ENCODE assay signal across 11 cellular contexts in the genomic region with DNA sequence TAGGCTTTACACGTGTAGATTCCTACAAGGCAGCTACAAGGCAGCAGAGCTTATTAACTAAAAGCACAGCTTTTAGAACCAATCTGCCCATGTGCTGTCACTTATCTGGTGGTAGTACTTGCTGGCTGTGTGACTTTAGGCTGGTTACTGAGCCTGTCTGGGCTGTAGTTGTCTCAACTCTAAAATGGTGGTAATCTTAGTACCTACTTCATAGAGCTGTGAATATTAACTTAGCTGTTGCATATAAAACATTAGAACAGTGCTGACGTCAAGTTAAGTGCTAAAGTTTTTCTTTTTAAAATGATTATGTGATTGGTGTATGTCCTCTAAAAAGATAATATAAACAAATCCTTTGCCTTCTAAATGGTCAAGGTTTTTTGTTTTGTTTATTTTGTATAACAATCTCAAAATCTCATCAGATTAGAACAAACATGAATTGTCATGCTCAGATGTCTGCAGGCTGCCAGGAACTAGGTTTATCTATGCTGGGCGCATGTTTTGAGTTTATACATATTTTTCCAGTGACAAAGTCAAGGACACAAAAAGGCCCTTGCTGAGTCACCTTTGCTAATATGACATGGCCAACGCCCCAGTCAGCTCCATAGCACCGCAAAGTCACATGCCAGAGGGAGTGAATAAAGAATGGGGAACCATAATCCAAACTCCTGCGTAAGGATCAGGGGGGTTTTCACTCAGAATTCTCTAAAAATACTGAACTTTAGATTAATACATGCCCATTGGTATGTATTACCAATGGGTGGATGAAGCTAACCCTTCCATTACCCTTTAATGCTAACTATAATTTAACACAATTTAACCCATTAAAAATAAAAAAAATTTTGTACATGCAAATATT. TPM values are rescaled to one million over a fixed set of nuclear protein-coding genes. Genes with fewer than 3 reads are reported as not detected.
DNase-seq lines count a peak whose midpoint lies in the region; ATAC-seq and TF ChIP-seq lines count a peak whose summit lies in the region.
"Had no signal": no experiment of that assay in that cellular context is flagged by ENCODE, and none has a peak within 500 bp of the region (broad histone marks: within the 10 kb centered on the region; RNA-seq: fewer than 3 reads in every experiment).

No MANE protein-coding gene starts in this region.

- H2AFZ ChIP-seq in PC-9 = no peak overlapping the region

- no peak for TF ChIP-seq CTCF in PC-9 (conservative IDR thresholded peaks at IDR 0.05)

- CTCF ChIA-PET in PC-9 (lab: Charles Lee) = interaction anchor here (2.0 kb wide), 1 partner anchor 39 kb away, joined by 14 read pairs; a partner anchor contains a TSS

- DNase-seq in GM04503 (ENCODE audit: low read depth) (peak; percentile 18), PC-9 (peak; percentile 80 to 92), dedifferentiated amniotic fluid mesenchymal stem cell (ENCODE audit: extremely low spot score) (peak; percentile 70), mucosa of gallbladder (ENCODE audit: low spot score) (peak; percentile 67), RPMI8226 (no peak), NCI-H187 (lab: John Stamatoyannopoulos, UW) (no peak)
- DNase-seq: CD8-positive, alpha-beta memory T cell; Right ventricle myocardium superior had no signal

- no peaks in the 10 kb centered on the region for H3K9me2 ChIP-seq in PC-9 (ENCODE audit: insufficient read depth)

- intact Hi-C loops in PC-9 (cut with micrococcal nuclease; ENCODE audit: unreplicated experiment) = loop anchor here (1.0 kb wide), 1 partner anchor 40 kb away; a partner anchor contains a TSS

- no peak overlapping the region for H3K4me3 ChIP-seq in PC-9

- H3F3A ChIP-seq in PC-9 (ENCODE audit: insufficient read depth, low read depth) = peaks cover 16% of the 10 kb centered on the region; the same call in 1 of the 2 replicates

- H3K4me1 ChIP-seq in PC-9 (replicated peaks; ENCODE audit: insufficient read depth) = peaks cover 34% of the 10 kb centered on the region

- H3K79me2 ChIP-seq in PC-9 (ENCODE audit: low read depth) = no peaks in the 10 kb centered on the region

- ATAC-seq in HG03280 (IDR thresholded peaks at IDR 0.05; ENCODE audit: unreplicated experiment) (no peak), HG03378 (IDR thresholded peaks at IDR 0.05; ENCODE audit: unreplicated experiment) (no peak)
- ATAC-seq: activated naive CD4-positive, alpha-beta T cell treated with anti-CD3 and anti-CD28 coated beads, Interleukin-2, amount 50 U/mL, for 72 hours had no signal

- H3K36me3 ChIP-seq in PC-9 (ENCODE audit: low read depth) = no peaks in the 10 kb centered on the region

- no peaks in the 10 kb centered on the region for H3K27me3 ChIP-seq in PC-9 (ENCODE audit: insufficient read depth, low read depth)

- peak overlapping the region; percentile 34 for H3K4me2 ChIP-seq in PC-9

- H3K9me3 ChIP-seq in PC-9 (ENCODE audit: insufficient read depth, low read depth) = no peaks in the 10 kb centered on the region; the same call in 1 of the 2 replicates

- no TSS peak for BruUV-seq in PC-9 (replicated peaks; lab: Mats Ljungman, UMichigan)

- peak overlapping the region; percentile 51 for H3K27ac ChIP-seq in PC-9

- POLR2A ChIA-PET in PC-9 (lab: Charles Lee; ENCODE audit: unreplicated experiment) = interaction anchor here (0.6 to 0.9 kb wide), 5 partner anchors 11 to 375 kb away, joined by 3 to 6 read pairs (median 3); a partner anchor contains a TSS

- H4K20me1 ChIP-seq in PC-9 (ENCODE audit: insufficient read depth) = no peaks in the 10 kb centered on the region

RNA-seq across cellular contexts. Expression of a gene that starts 39.8 kb away (rescaled TPM):
- total RNA-seq in PC-9 (2021) (17.9 and 18.0 TPM in 2 replicates), mucosa of gallbladder (19.1 TPM)

Comparison
In these comparisons a context has a peak if more than half of its experiments do, and no peak if none do; other contexts are left out.
1. DNase-seq: peak in GM04503 (single experiment), PC-9 (2 of 2), dedifferentiated amniotic fluid mesenchymal stem cell (single experiment) and mucosa of gallbladder (single experiment); none in RPMI8226 (single experiment) and NCI-H187 (0 of 2).